Comparison of ENCODE assay signal across 23 cellular contexts in the genomic region with DNA sequence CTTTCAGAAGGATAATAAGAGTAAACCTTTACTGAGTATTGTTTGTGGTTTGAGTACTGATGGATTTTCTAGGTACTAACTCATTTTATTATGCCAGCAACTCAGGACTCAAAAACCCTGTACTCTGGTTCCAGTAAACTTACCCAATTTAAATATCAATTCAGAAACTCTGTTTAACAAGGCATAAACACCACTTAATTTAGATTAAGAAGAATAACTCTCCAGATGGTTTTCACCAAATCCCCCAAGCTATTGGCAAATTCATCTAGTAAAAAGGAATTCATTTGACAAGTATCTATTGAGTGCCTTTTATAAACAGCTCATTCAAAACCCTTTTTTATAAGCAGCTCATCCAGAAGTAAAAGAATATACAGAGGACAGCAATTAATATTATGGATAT.
DNase-seq lines count a peak whose midpoint lies in the region; FAIRE-seq and TF ChIP-seq lines count a peak whose summit lies in the region.
"Had no signal": no experiment of that assay in that cellular context is flagged by ENCODE, and none has a peak within 500 bp of the region (broad histone marks: within the 10 kb centered on the region; RNA-seq: fewer than 3 reads in every experiment).

No MANE protein-coding gene starts in this region.

- TF ChIP-seq CTCF in D721Med (IDR thresholded peaks at IDR 0.05; ENCODE audit: insufficient read depth, missing control alignments) (no peak), prostate gland (IDR thresholded peaks at IDR 0.05) (no peak)

- H3K4me1 ChIP-seq in prostate gland (replicated peaks), result no peaks in the 10 kb centered on the region
- H3K4me1 ChIP-seq: A549; BE2C; BLaER1 treated with 17β-estradiol and CSF1 and Interleukin-3, amounts not matched to agents 10 nM and 100 nM had no signal

- intact Hi-C loops in prostate gland (cut with DNase I), result no loop called here

- no peak for DNase-seq in D721Med (ENCODE audit: insufficient read length, low spot score)
- peak; percentile 14 for DNase-seq in DMS79 treated with DMSO at 0.1 percent for 48 hours (lab: John Stamatoyannopoulos, UW)
- peak; percentile 82 for DNase-seq in NCI-H524 treated with DMSO at 0.1 percent for 48 hours (lab: John Stamatoyannopoulos, UW)
- no peak for DNase-seq in NCI-H526 treated with DMSO at 0.1 percent for 48 hours (lab: John Stamatoyannopoulos, UW)
- DNase-seq in prostate gland (ENCODE audit: low spot score), result no peak
- no peak for DNase-seq in activated CD4-positive, CD25-positive, alpha-beta regulatory T cell treated with anti-CD3 and anti-CD28 coated beads, Interleukin-2, amount 50 U/mL, for 72 hours
- DNase-seq: 8988T; ACHN; AML-193; BE2C; CD4-positive, alpha-beta T cell; CD8-positive, alpha-beta memory T cell; DMS53; EL; GDM1; H7; HCEC 1CT had no signal

- no peak overlapping the region for H3K4me3 ChIP-seq in prostate gland
- H3K4me3 ChIP-seq: A549; BLaER1 treated with 17β-estradiol and CSF1 and Interleukin-3, amounts not matched to agents 10 nM and 100 nM; GM12878; GM23248 had no signal

- H3K27ac ChIP-seq in prostate gland, result no peak overlapping the region
- H3K27ac ChIP-seq: A549; BLaER1 treated with 17β-estradiol and CSF1 and Interleukin-3, amounts not matched to agents 10 nM and 100 nM; GM23248 had no signal

- no peaks in the 10 kb centered on the region for H3K36me3 ChIP-seq in prostate gland
- H3K36me3 ChIP-seq: BE2C; BLaER1 treated with 17β-estradiol and CSF1 and Interleukin-3, amounts not matched to agents 10 nM and 100 nM had no signal

- H3K9me3 ChIP-seq in prostate gland, result no peaks in the 10 kb centered on the region
- H3K9me3 ChIP-seq: A549; BE2C; BLaER1 treated with 17β-estradiol and CSF1 and Interleukin-3, amounts not matched to agents 10 nM and 100 nM had no signal

- no peak for TF ChIP-seq POLR2A in prostate gland (IDR thresholded peaks at IDR 0.05)

- peak; percentile 85 for FAIRE-seq in D721Med (lab: Jason Lieb, UNC)
- FAIRE-seq: A549, GM12878, GM19239, H1 had no signal

- H3K27me3 ChIP-seq in prostate gland (replicated peaks; ENCODE audit: insufficient read depth), result no peaks in the 10 kb centered on the region
- H3K27me3 ChIP-seq: BE2C; BLaER1 treated with 17β-estradiol and CSF1 and Interleukin-3, amounts not matched to agents 10 nM and 100 nM had no signal

Comparison
In these comparisons a context has a peak if more than half of its experiments do, and no peak if none do; other contexts are left out.
1. DNase-seq: peak in DMS79 treated with DMSO at 0.1 percent for 48 hours (single experiment) and NCI-H524 treated with DMSO at 0.1 percent for 48 hours (single experiment); none in D721Med (single experiment), NCI-H526 treated with DMSO at 0.1 percent for 48 hours (single experiment), prostate gland (single experiment) and activated CD4-positive, CD25-positive, alpha-beta regulatory T cell treated with anti-CD3 and anti-CD28 coated beads, Interleukin-2, amount 50 U/mL, for 72 hours (single experiment).